In the genomic region with DNA sequence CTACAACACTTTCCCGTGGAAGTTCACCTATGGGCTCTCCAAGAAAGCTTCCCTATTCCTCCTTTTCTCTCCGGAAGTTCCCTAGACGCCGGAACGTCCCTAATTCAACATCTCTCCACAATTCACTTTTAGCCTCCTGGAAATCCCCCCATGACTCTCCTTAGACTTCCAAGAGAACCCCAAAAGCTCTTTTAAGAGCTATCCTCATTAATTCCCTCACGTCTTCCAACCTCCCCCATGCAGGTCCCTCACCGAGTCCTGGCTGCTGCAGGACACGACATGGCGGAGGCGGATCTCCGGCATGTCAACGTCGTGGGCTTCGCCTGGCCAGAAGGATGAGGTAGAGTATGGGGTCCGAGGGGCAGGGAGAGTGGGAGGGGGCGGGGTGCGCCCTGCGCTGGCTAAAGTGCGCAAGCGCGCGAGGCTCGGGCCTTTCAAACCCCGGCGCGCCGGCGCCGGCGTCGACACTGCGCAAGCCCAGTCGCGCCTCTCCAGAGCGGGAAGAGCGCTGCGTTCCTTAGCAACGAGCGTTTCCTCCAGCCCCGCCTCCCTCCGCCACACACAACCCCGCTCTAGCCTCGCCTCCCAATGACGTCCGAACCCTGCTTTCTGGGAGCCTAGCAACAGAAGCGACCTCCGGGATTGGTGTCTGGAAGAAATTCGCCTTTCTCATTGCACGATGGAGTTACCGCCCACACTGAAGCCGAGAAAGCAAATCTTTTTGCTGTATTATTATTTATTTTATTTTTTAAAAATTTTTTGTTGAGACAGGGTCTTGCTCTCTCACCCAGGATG, we compare ENCODE assay signal across 1 cellular context.
TF ChIP-seq lines count a peak whose summit lies in the region.

Gene PINLYP, plus strand, starts transcription at position 646 of the 795 bp plus-strand sequence. CDS start 1,391 bp downstream, outside the sequence.
Gene XRCC1, minus strand, starts transcription at position 372 of the 795 bp plus-strand sequence. Its CDS starts 69 bp downstream, at position 303.

TF ChIP-seq in K562, 482 proteins besides CTCF, POLR2A, EP300 and RAD21 (continued from another document and continues in another):
- TF ChIP-seq, protein P1, sequence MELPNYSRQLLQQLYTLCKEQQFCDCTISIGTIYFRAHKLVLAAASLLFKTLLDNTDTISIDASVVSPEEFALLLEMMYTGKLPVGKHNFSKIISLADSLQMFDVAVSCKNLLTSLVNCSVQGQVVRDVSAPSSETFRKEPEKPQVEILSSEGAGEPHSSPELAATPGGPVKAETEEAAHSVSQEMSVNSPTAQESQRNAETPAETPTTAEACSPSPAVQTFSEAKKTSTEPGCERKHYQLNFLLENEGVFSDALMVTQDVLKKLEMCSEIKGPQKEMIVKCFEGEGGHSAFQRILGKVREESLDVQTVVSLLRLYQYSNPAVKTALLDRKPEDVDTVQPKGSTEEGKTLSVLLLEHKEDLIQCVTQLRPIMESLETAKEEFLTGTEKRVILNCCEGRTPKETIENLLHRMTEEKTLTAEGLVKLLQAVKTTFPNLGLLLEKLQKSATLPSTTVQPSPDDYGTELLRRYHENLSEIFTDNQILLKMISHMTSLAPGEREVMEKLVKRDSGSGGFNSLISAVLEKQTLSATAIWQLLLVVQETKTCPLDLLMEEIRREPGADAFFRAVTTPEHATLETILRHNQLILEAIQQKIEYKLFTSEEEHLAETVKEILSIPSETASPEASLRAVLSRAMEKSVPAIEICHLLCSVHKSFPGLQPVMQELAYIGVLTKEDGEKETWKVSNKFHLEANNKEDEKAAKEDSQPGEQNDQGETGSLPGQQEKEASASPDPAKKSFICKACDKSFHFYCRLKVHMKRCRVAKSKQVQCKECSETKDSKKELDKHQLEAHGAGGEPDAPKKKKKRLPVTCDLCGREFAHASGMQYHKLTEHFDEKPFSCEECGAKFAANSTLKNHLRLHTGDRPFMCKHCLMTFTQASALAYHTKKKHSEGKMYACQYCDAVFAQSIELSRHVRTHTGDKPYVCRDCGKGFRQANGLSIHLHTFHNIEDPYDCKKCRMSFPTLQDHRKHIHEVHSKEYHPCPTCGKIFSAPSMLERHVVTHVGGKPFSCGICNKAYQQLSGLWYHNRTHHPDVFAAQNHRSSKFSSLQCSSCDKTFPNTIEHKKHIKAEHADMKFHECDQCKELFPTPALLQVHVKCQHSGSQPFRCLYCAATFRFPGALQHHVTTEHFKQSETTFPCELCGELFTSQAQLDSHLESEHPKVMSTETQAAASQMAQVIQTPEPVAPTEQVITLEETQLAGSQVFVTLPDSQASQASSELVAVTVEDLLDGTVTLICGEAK (IDR thresholded peaks at IDR 0.05) = peak; percentile 48; the same call in 1 of the 2 replicates
- TF ChIP-seq, protein P1 (CRISPR knock-in tag; IDR thresholded peaks at IDR 0.05) = no peak
- TF ChIP-seq E2F3 (CRISPR knock-in tag; IDR thresholded peaks at IDR 0.05) (peak; percentile 67), ZBTB7A (IDR thresholded peaks at IDR 0.05; ENCODE audit: borderline replicate concordance, control insufficient read depth, low read depth, low read length) (peak; percentile 69; the same call in 1 of the 2 replicates), YY1 (IDR thresholded peaks at IDR 0.05; ENCODE audit: borderline replicate concordance in 1 of 3, control insufficient read depth in 1 of 3, extremely low read depth in 1 of 3, insufficient read depth in 3 of 3, insufficient read length in 1 of 3, insufficient replicate concordance in 2 of 3, low read depth in 1 of 3, low read length in 2 of 3) (peak in 2 of 3 experiments; percentile 26 to 62), ZNF444 (CRISPR knock-in tag; IDR thresholded peaks at IDR 0.05) (0 out of 2 replicates have a peak, but pooled peaks have one; percentile 54), ZNF263 (CRISPR knock-in tag; IDR thresholded peaks at IDR 0.05; ENCODE audit: borderline replicate concordance) (peak; percentile 50; the same call in 1 of the 2 replicates), XRCC4 (IDR thresholded peaks at IDR 0.05; ENCODE audit: extremely low read depth, insufficient read depth, insufficient read length) (no peak), POLR2AphosphoS5 (IDR thresholded peaks at IDR 0.05; ENCODE audit: control insufficient read depth, insufficient read depth, low read depth, low read length) (peak; percentile 52; the same call in 1 of the 2 replicates), MAZ (CRISPR knock-in tag; conservative IDR thresholded peaks at IDR 0.05 in 1 of 2, IDR thresholded peaks at IDR 0.05 in 1 of 2) (peak; percentile 18 to 74; a peak in 3 of 4 replicates), MXI1 (IDR thresholded peaks at IDR 0.05; ENCODE audit: low read depth, low read length) (peak; percentile 85), ELK1 (CRISPR knock-in tag; IDR thresholded peaks at IDR 0.05) (no peak), MED1 (CRISPR knock-in tag; IDR thresholded peaks at IDR 0.05; ENCODE audit: borderline replicate concordance) (no peak), ETV1 (tag; conservative IDR thresholded peaks at IDR 0.05; ENCODE audit: low read depth) (peak; percentile 14; the same call in 1 of the 2 replicates), HDAC6 (IDR thresholded peaks at IDR 0.05; ENCODE audit: low read depth, low read length) (no peak), SIN3B (IDR thresholded peaks at IDR 0.05; ENCODE audit: low read depth) (peak; percentile 77), HNRNPK (IDR thresholded peaks at IDR 0.05; ENCODE audit: low read depth, low read length, poor library complexity, severe bottlenecking) (peak; percentile 51), ZFP30 (CRISPR knock-in tag; IDR thresholded peaks at IDR 0.05; ENCODE audit: borderline replicate concordance) (no peak), TAF7 (tag; IDR thresholded peaks at IDR 0.05) (peak; percentile 66), RFX1 (IDR thresholded peaks at IDR 0.05) (peak; percentile 97), CREM (IDR thresholded peaks at IDR 0.05; ENCODE audit: low read depth) (peak; percentile 96), ESRRA (IDR thresholded peaks at IDR 0.05; ENCODE audit: borderline replicate concordance, low read depth) (no peak), CEBPB (tag; IDR thresholded peaks at IDR 0.05) (no peak), GABPA (tag; conservative IDR thresholded peaks at IDR 0.05; ENCODE audit: low read depth) (0 out of 2 replicates have a peak, but pooled peaks have one; percentile 24), ZKSCAN1 (IDR thresholded peaks at IDR 0.05; ENCODE audit: low read depth, low read length) (peak; percentile 50; the same call in 1 of the 2 replicates), EGR1 (conservative IDR thresholded peaks at IDR 0.05) (peak; percentile 51; the same call in 1 of the 2 replicates), HMG20A (CRISPR knock-in tag; conservative IDR thresholded peaks at IDR 0.05) (no peak), HNRNPLL (IDR thresholded peaks at IDR 0.05; ENCODE audit: low read depth, low read length, poor library complexity, severe bottlenecking) (peak; percentile 66), MTA2 (IDR thresholded peaks at IDR 0.05; ENCODE audit: low read depth) (no peak), SIN3A (IDR thresholded peaks at IDR 0.05; ENCODE audit: borderline replicate concordance in 2 of 2, control insufficient read depth in 1 of 2, low read depth in 2 of 2, low read length in 2 of 2) (peak; percentile 54 to 76; a peak in 1 of 4 replicates), ZNF764 (CRISPR knock-in tag; IDR thresholded peaks at IDR 0.05; ENCODE audit: low read depth) (no peak), FOXA3 (CRISPR knock-in tag; conservative IDR thresholded peaks at IDR 0.05 in 1 of 2, IDR thresholded peaks at IDR 0.05 in 1 of 2) (peak in 1 of 2 experiments; percentile 3; a peak in 1 of 4 replicates), POLR2B (IDR thresholded peaks at IDR 0.05; ENCODE audit: low read depth, partially characterized antibody) (peak; percentile 84), PHF20 (IDR thresholded peaks at IDR 0.05; ENCODE audit: partially characterized antibody) (peak; percentile 86), GABPB1 (CRISPR knock-in tag; IDR thresholded peaks at IDR 0.05) (peak; percentile 51), ZNF133 (CRISPR knock-in tag; IDR thresholded peaks at IDR 0.05) (no peak), RFX5 (IDR thresholded peaks at IDR 0.05; ENCODE audit: low read depth, low read length) (peak; percentile 93)
- TF ChIP-seq, protein P2, sequence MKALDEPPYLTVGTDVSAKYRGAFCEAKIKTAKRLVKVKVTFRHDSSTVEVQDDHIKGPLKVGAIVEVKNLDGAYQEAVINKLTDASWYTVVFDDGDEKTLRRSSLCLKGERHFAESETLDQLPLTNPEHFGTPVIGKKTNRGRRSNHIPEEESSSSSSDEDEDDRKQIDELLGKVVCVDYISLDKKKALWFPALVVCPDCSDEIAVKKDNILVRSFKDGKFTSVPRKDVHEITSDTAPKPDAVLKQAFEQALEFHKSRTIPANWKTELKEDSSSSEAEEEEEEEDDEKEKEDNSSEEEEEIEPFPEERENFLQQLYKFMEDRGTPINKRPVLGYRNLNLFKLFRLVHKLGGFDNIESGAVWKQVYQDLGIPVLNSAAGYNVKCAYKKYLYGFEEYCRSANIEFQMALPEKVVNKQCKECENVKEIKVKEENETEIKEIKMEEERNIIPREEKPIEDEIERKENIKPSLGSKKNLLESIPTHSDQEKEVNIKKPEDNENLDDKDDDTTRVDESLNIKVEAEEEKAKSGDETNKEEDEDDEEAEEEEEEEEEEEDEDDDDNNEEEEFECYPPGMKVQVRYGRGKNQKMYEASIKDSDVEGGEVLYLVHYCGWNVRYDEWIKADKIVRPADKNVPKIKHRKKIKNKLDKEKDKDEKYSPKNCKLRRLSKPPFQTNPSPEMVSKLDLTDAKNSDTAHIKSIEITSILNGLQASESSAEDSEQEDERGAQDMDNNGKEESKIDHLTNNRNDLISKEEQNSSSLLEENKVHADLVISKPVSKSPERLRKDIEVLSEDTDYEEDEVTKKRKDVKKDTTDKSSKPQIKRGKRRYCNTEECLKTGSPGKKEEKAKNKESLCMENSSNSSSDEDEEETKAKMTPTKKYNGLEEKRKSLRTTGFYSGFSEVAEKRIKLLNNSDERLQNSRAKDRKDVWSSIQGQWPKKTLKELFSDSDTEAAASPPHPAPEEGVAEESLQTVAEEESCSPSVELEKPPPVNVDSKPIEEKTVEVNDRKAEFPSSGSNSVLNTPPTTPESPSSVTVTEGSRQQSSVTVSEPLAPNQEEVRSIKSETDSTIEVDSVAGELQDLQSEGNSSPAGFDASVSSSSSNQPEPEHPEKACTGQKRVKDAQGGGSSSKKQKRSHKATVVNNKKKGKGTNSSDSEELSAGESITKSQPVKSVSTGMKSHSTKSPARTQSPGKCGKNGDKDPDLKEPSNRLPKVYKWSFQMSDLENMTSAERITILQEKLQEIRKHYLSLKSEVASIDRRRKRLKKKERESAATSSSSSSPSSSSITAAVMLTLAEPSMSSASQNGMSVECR (CRISPR knock-in tag; IDR thresholded peaks at IDR 0.05) = peak; percentile 86; the same call in 1 of the 2 replicates
- TF ChIP-seq, protein P3, sequence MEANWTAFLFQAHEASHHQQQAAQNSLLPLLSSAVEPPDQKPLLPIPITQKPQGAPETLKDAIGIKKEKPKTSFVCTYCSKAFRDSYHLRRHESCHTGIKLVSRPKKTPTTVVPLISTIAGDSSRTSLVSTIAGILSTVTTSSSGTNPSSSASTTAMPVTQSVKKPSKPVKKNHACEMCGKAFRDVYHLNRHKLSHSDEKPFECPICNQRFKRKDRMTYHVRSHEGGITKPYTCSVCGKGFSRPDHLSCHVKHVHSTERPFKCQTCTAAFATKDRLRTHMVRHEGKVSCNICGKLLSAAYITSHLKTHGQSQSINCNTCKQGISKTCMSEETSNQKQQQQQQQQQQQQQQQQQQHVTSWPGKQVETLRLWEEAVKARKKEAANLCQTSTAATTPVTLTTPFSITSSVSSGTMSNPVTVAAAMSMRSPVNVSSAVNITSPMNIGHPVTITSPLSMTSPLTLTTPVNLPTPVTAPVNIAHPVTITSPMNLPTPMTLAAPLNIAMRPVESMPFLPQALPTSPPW (CRISPR knock-in tag; IDR thresholded peaks at IDR 0.05) = peak; percentile 94
- TF ChIP-seq, protein P4, sequence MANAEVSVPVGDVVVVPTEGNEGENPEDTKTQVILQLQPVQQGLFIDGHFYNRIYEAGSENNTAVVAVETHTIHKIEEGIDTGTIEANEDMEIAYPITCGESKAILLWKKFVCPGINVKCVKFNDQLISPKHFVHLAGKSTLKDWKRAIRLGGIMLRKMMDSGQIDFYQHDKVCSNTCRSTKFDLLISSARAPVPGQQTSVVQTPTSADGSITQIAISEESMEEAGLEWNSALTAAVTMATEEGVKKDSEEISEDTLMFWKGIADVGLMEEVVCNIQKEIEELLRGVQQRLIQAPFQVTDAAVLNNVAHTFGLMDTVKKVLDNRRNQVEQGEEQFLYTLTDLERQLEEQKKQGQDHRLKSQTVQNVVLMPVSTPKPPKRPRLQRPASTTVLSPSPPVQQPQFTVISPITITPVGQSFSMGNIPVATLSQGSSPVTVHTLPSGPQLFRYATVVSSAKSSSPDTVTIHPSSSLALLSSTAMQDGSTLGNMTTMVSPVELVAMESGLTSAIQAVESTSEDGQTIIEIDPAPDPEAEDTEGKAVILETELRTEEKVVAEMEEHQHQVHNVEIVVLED (CRISPR knock-in tag; IDR thresholded peaks at IDR 0.05) = no peak
